ENCODE assay signal across 15 cellular contexts in the genomic region with DNA sequence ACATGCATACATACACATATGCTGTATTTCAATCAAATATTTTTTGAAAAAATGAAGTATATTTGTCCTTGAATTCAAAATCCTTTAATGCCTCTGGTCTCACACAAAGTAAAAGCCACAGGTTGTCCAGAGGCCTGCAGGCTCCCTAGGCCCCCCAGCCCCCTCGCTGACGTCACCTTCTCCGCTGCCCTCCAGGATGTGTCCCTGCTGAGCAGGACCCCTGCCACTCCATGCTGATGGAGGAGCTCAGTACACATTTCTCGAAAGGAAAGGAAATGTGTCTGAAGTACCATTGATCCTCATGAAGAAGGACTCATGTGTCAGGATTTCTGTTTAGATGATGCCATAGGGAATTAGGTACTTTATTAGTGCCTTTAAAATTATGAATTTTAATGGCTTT.
DNase-seq lines count a peak whose midpoint lies in the region; ATAC-seq and TF ChIP-seq lines count a peak whose summit lies in the region.
"Had no signal": no experiment of that assay in that cellular context is flagged by ENCODE, and none has a peak within 500 bp of the region (broad histone marks: within the 10 kb centered on the region; RNA-seq: fewer than 3 reads in every experiment).

No MANE protein-coding gene starts in this region.

- no peaks in the 10 kb centered on the region for H3K27me3 Mint-ChIP-seq in T-helper 17 cell

- H3K36me3 Mint-ChIP-seq in T-helper 17 cell (ENCODE audit: low read depth), result peaks cover 7% of the 10 kb centered on the region
- H3K36me3 Mint-ChIP-seq: CD8-positive, alpha-beta T cell had no signal

- no peaks in the 10 kb centered on the region for H4K20me1 ChIP-seq in DND-41 (ENCODE audit: insufficient read depth, low read length)

- ATAC-seq in DND-41 (ENCODE audit: insufficient read depth, low read depth) (no peak), T-helper 17 cell (no peak), HG02938 (IDR thresholded peaks at IDR 0.05; ENCODE audit: unreplicated experiment) (no peak)
- ATAC-seq: A549; CD8-positive, alpha-beta T cell had no signal

- peak overlapping the region; percentile 85 for H3K27ac Mint-ChIP-seq in T-helper 17 cell
- H3K27ac Mint-ChIP-seq: CD8-positive, alpha-beta T cell had no signal

- H3K27me3 ChIP-seq in A673 (replicated peaks; ENCODE audit: insufficient read depth, low read depth, low read length, poor library complexity) (no peaks in the 10 kb centered on the region), DND-41 (ENCODE audit: insufficient read depth, low read length, poor library complexity) (no peaks in the 10 kb centered on the region)

- CTCF ChIA-PET in A673 (lab: Charles Lee), result no interaction called here

- POLR2A ChIA-PET in A673 (lab: Charles Lee; ENCODE audit: low non-redundant PET), result no interaction called here

- no TSS peak for BruUV-seq in A673 (replicated peaks; lab: Mats Ljungman, UMichigan)

- peaks cover 27% of the 10 kb centered on the region for H3K79me2 ChIP-seq in DND-41 (ENCODE audit: insufficient read depth, low read length)

- DNase-seq in A673 (ENCODE audit: low spot score) (peak; percentile 46), DND-41 (no peak), T-helper 17 cell (no peak), inferior parietal cortex (ENCODE audit: extremely low spot score) (no peak), EL (no peak)
- DNase-seq: 8988T; C1 segment of cervical spinal cord; Caco-2; CD8-positive, alpha-beta T cell; DMS153; GF-D8; GOT3 had no signal

- peaks cover 34% of the 10 kb centered on the region for H3K4me1 Mint-ChIP-seq in T-helper 17 cell

- H3K4me3 Mint-ChIP-seq in T-helper 17 cell, result no peak overlapping the region
- H3K4me3 Mint-ChIP-seq: CD8-positive, alpha-beta T cell had no signal

- H3K27ac ChIP-seq in A673 (ENCODE audit: low read depth, low read length, poor library complexity, severe bottlenecking) (no peak overlapping the region), DND-41 (ENCODE audit: low read length) (0 out of 2 replicates have a peak overlapping the region, but pooled peaks have one; percentile 6)
- H3K27ac ChIP-seq: A549 had no signal

- H3K36me3 ChIP-seq in A673 (ENCODE audit: insufficient read depth, low read length, poor library complexity, severe bottlenecking) (no peaks in the 10 kb centered on the region), DND-41 (ENCODE audit: insufficient read depth, low read length) (0 out of 2 replicates have a peak, but pooled peaks cover 6% of the 10 kb centered on the region)
- H3K36me3 ChIP-seq: HAP-1 had no signal

- intact Hi-C loops in A673 (cut with micrococcal nuclease; ENCODE audit: unreplicated experiment), result no loop called here

- no peak overlapping the region for H3K4me2 ChIP-seq in DND-41 (ENCODE audit: insufficient read depth, low read length)
- H3K4me2 ChIP-seq: A549 had no signal

- no peaks in the 10 kb centered on the region for H3K9me3 ChIP-seq in A673 (ENCODE audit: low read depth, low read length, poor library complexity, severe bottlenecking)
- no peaks in the 10 kb centered on the region for H3K9me3 ChIP-seq in DND-41 (ENCODE audit: insufficient read depth, low read length, severe bottlenecking)
- no peaks in the 10 kb centered on the region for H3K9me3 ChIP-seq in T-helper 17 cell (ENCODE audit: control insufficient read depth, low read length, poor library complexity, severe bottlenecking)
- H3K9me3 ChIP-seq: A549, Caco-2, HAP-1 had no signal

- peaks cover 15% of the 10 kb centered on the region for H3K4me1 ChIP-seq in A673 (ENCODE audit: insufficient read depth, low read length, poor library complexity, severe bottlenecking)
- peaks cover 28% of the 10 kb centered on the region for H3K4me1 ChIP-seq in DND-41 (ENCODE audit: insufficient read depth, low read length)
- H3K4me1 ChIP-seq: Caco-2, HAP-1 had no signal

- H2AFZ ChIP-seq in DND-41 (ENCODE audit: low read depth, low read length), result no peak overlapping the region

- H3K4me3 ChIP-seq in A673 (ENCODE audit: low read depth, low read length, poor library complexity, severe bottlenecking) (no peak overlapping the region), DND-41 (ENCODE audit: low read depth in 1 of 2, low read length in 2 of 2) (no peak overlapping the region)
- H3K4me3 ChIP-seq: A549, HAP-1 had no signal

- no peak overlapping the region for H3K9ac ChIP-seq in DND-41 (ENCODE audit: low read depth, low read length)

- no peak for TF ChIP-seq CTCF in A673 (conservative IDR thresholded peaks at IDR 0.05; ENCODE audit: low read depth, low read length)
- TF ChIP-seq CTCF in DND-41 (IDR thresholded peaks at IDR 0.05; ENCODE audit: borderline replicate concordance, extremely low read depth, low read length, poor library complexity, severe bottlenecking), result no peak
